19 cellular contexts compared by ENCODE assay signal in genomic region chr10:94293344-94293743, GRCh38.
DNase-seq lines count a peak whose midpoint lies in the region; ATAC-seq and TF ChIP-seq lines count a peak whose summit lies in the region.
"Had no signal": no experiment of that assay in that cellular context is flagged by ENCODE, and none has a peak within 500 bp of the region (broad histone marks: within the 10 kb centered on the region; RNA-seq: fewer than 3 reads in every experiment).

No MANE protein-coding gene starts in this region.

- no peak for TF ChIP-seq CTCF in fibroblast of mammary gland (conservative IDR thresholded peaks at IDR 0.05; ENCODE audit: control insufficient read depth, insufficient read depth, low read depth, low read length)
- TF ChIP-seq CTCF in mesothelial cell of epicardium (IDR thresholded peaks at IDR 0.05; ENCODE audit: unreplicated experiment) = no peak

- POLR2A ChIA-PET in activated CD4-positive, alpha-beta T cell treated with anti-CD3 and anti-CD28 coated beads, Interleukin-2, amount 10 ng/mL, durations not matched to agents 7 days and 5 days (lab: Charles Lee) = no interaction called here

- no peaks in the 10 kb centered on the region for H3K9me3 Mint-ChIP-seq in activated CD4-positive, alpha-beta T cell treated with anti-CD3 and anti-CD28 coated beads, Interleukin-2, amount 10 ng/mL, durations not matched to agents 7 days and 5 days
- H3K9me3 Mint-ChIP-seq in mesothelial cell of epicardium = no peaks in the 10 kb centered on the region
- H3K9me3 Mint-ChIP-seq: T-cell had no signal

- no peak for ATAC-seq in GM21717 (IDR thresholded peaks at IDR 0.05; ENCODE audit: unreplicated experiment)
- ATAC-seq: stimulated activated naive CD8-positive, alpha-beta T cell treated with anti-CD3 and anti-CD28 coated beads, Interleukin-15, Interleukin-2, amounts not matched to agents 100 U/mL and 50 U/mL, for 24 hours; T-cell had no signal

- no peaks in the 10 kb centered on the region for H3K36me3 Mint-ChIP-seq in activated CD4-positive, alpha-beta T cell treated with anti-CD3 and anti-CD28 coated beads, Interleukin-2, amount 10 ng/mL, durations not matched to agents 7 days and 5 days (ENCODE audit: low read depth)
- no peaks in the 10 kb centered on the region for H3K36me3 Mint-ChIP-seq in mesothelial cell of epicardium
- H3K36me3 Mint-ChIP-seq: T-cell had no signal

- peak overlapping the region; percentile 43 for H3K27ac Mint-ChIP-seq in activated CD4-positive, alpha-beta T cell treated with anti-CD3 and anti-CD28 coated beads, Interleukin-2, amount 10 ng/mL, durations not matched to agents 7 days and 5 days
- peak overlapping the region; percentile 24 for H3K27ac Mint-ChIP-seq in mesothelial cell of epicardium
- H3K27ac Mint-ChIP-seq: T-cell had no signal

- H3K4me3 Mint-ChIP-seq in activated CD4-positive, alpha-beta T cell treated with anti-CD3 and anti-CD28 coated beads, Interleukin-2, amount 10 ng/mL, durations not matched to agents 7 days and 5 days = no peak overlapping the region
- H3K4me3 Mint-ChIP-seq in mesothelial cell of epicardium = no peak overlapping the region
- H3K4me3 Mint-ChIP-seq: T-cell had no signal

- CTCF ChIA-PET in activated CD4-positive, alpha-beta T cell treated with anti-CD3 and anti-CD28 coated beads, Interleukin-2, amount 10 ng/mL, durations not matched to agents 7 days and 5 days (lab: Charles Lee) = no interaction called here

- DNase-seq in activated CD4-positive, alpha-beta T cell treated with anti-CD3 and anti-CD28 coated beads, Interleukin-2, amount 10 ng/mL, durations not matched to agents 7 days and 5 days = no peak
- DNase-seq in activated CD4-positive, alpha-beta T cell treated with anti-CD3 and anti-CD28 coated beads, Interleukin-2, amount 50 U/mL, for 1 hour = no peak
- peak; percentile 62 for DNase-seq in fibroblast of mammary gland (ENCODE audit: low read depth)
- DNase-seq in mesothelial cell of epicardium (ENCODE audit: low spot score in 2 of 2, unreplicated experiment in 2 of 2) = no peak
- no peak for DNase-seq in activated CD4-positive, CD25-positive, alpha-beta regulatory T cell (lab: John Stamatoyannopoulos, UW)
- no peak for DNase-seq in COR-L47 (lab: John Stamatoyannopoulos, UW)
- no peak for DNase-seq in NCI-H146 treated with DMSO at 0.1 percent for 48 hours (lab: John Stamatoyannopoulos, UW; ENCODE audit: unreplicated experiment)
- DNase-seq: activated CD8-positive, alpha-beta memory T cell treated with anti-CD3 and anti-CD28 coated beads, Interleukin-2, amount 50 U/mL, for 48 hours; midbrain; NCI-H1436 treated with DMSO at 0.1 percent for 48 hours; NCI-H2171 treated with DMSO at 0.1 percent for 48 hours; NCI-H526; stimulated activated CD4-positive, alpha-beta T cell treated with anti-CD3 and anti-CD28 coated beads, Interleukin-4, amount 100 ng/mL, for 1 hour; stimulated activated naive CD8-positive, alpha-beta T cell treated with anti-CD3 and anti-CD28 coated beads, Interleukin-15, Interleukin-2, amounts not matched to agents 100 U/mL and 50 U/mL, for 24 hours; T-cell had no signal

- H3K4me3 ChIP-seq in fibroblast of mammary gland (ENCODE audit: control insufficient read depth, low read depth, low read length) = no peak overlapping the region
- H3K4me3 ChIP-seq: BLaER1, cardiac muscle cell, smooth muscle cell had no signal

- H3K27me3 Mint-ChIP-seq in activated CD4-positive, alpha-beta T cell treated with anti-CD3 and anti-CD28 coated beads, Interleukin-2, amount 10 ng/mL, durations not matched to agents 7 days and 5 days = peaks cover 50% of the 10 kb centered on the region
- H3K27me3 Mint-ChIP-seq in mesothelial cell of epicardium (ENCODE audit: low read depth) = no peaks in the 10 kb centered on the region

- peaks cover under 1% of the 10 kb centered on the region for H3K4me1 Mint-ChIP-seq in activated CD4-positive, alpha-beta T cell treated with anti-CD3 and anti-CD28 coated beads, Interleukin-2, amount 10 ng/mL, durations not matched to agents 7 days and 5 days
- peaks cover 18% of the 10 kb centered on the region for H3K4me1 Mint-ChIP-seq in mesothelial cell of epicardium
